Comparison of ENCODE assay signal across 13 cellular contexts in the genomic region with DNA sequence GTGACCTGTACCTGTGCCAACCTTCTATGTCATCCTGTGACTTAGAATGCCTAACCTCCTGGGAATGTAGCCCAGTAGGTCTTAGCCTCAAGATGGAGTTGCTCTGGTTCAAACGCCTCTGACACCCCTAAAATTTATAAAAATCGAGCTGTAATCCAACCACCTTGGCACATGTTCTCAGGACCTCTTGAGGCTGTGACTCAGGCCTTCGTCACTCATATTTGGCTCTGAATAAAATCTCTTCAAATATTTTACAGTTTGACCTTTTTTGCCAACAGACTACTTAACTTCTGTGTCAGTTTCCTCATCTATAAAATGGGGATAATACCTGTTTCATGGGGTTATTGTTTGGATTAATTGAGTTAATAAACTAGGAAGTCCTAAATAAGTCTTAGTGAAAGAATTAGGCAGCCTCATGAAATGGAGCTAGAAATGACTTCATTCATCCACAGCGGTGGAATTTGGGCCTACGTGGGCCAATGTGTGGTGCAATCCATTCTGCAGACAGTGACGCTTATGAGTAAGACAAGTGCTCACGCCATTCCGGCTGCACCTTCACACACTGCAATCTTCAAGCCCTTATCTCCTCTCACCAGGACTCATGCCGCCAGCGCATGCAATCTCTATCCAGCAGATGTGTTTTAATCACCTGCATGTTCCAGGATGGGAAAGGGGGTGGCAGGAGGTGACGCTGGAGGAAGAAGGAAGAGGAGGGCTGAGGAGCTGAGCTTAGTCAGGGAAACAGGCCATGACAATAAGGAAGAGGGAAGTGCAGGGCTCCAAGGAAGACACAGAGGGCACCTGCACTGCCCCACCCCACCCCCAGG. TPM values are rescaled to one million over a fixed set of nuclear protein-coding genes. Genes with fewer than 3 reads are reported as not detected.
DNase-seq lines count a peak whose midpoint lies in the region; ATAC-seq, FAIRE-seq and TF ChIP-seq lines count a peak whose summit lies in the region.
"Had no signal": no experiment of that assay in that cellular context is flagged by ENCODE, and none has a peak within 500 bp of the region (broad histone marks: within the 10 kb centered on the region; RNA-seq: fewer than 3 reads in every experiment).

No MANE protein-coding gene starts in this region.

- DNase-seq in CD8-positive, alpha-beta memory T cell, result no peak
- peak; percentile 56 for DNase-seq in LHCN-M2 (ENCODE audit: low read depth)
- peak; percentile 95 for DNase-seq in bronchial epithelial cell (ENCODE audit: low read depth)
- peak in 1 of 10 donors; percentile 16 for DNase-seq in naive thymus-derived CD8-positive, alpha-beta T cell
- DNase-seq in CD1c-positive myeloid dendritic cell (ENCODE audit: extremely low spot score), result no peak
- DNase-seq in GM19238 (ENCODE audit: insufficient read length, low spot score), result no peak
- no peak for DNase-seq in NCI-H1930 (lab: John Stamatoyannopoulos, UW)
- DNase-seq: caudate nucleus; stimulated activated CD4-positive, alpha-beta T cell treated with anti-CD3 and anti-CD28 coated beads, Interleukin-2, amount 100 ng/mL, for 24 hours; stimulated activated naive CD4-positive, alpha-beta T cell treated with Interleukin-2 at 50 U/mL for 16 hours; WERI-Rb-1 had no signal

- H3K27ac ChIP-seq in CD8-positive, alpha-beta memory T cell (ENCODE audit: low read depth, low read length), result peak overlapping the region; percentile 64
- H3K27ac ChIP-seq: WERI-Rb-1 had no signal

- peaks cover 0 to 8% (median 7%) of the 10 kb centered on the region in 3 donors for H3K36me3 Mint-ChIP-seq in CD8-positive, alpha-beta memory T cell
- peaks cover 0 to 6% (median 3%) of the 10 kb centered on the region in 3 donors for H3K36me3 Mint-ChIP-seq in naive thymus-derived CD8-positive, alpha-beta T cell

- H3K27me3 ChIP-seq in CD8-positive, alpha-beta memory T cell (ENCODE audit: insufficient read depth, low read length, poor library complexity, severe bottlenecking), result no peaks in the 10 kb centered on the region
- no peaks in the 10 kb centered on the region for H3K27me3 ChIP-seq in bronchial epithelial cell (ENCODE audit: control insufficient read depth, insufficient read depth, low read length)

- H3K27me3 Mint-ChIP-seq in CD8-positive, alpha-beta memory T cell, result peaks cover 0 to 2% of the 10 kb centered on the region in 2 donors
- H3K27me3 Mint-ChIP-seq in naive thymus-derived CD8-positive, alpha-beta T cell, result no peaks in the 10 kb centered on the region

- H3K4me3 Mint-ChIP-seq in CD8-positive, alpha-beta memory T cell, result peak overlapping the region; percentile 43 to 96 (median 63)
- peak overlapping the region in 9 of 10 donors; percentile 6 to 75 (median 48) for H3K4me3 Mint-ChIP-seq in naive thymus-derived CD8-positive, alpha-beta T cell

- no peak for ATAC-seq in naive thymus-derived CD8-positive, alpha-beta T cell
- ATAC-seq in GM19397 (IDR thresholded peaks at IDR 0.05; ENCODE audit: unreplicated experiment), result no peak

- no peaks in the 10 kb centered on the region for H3K36me3 ChIP-seq in CD8-positive, alpha-beta memory T cell (ENCODE audit: insufficient read depth, low read length)
- H3K36me3 ChIP-seq in bronchial epithelial cell (ENCODE audit: control insufficient read depth, insufficient read depth, low read length), result peaks cover 4% of the 10 kb centered on the region

- CTCF ChIA-PET in CD8-positive, alpha-beta memory T cell (lab: Charles Lee), result no interaction called here

- H3K9me3 Mint-ChIP-seq in CD8-positive, alpha-beta memory T cell, result peaks cover 3 to 12% (median 11%) of the 10 kb centered on the region in 5 donors
- peaks cover 0 to 27% (median 9%) of the 10 kb centered on the region in 9 donors for H3K9me3 Mint-ChIP-seq in naive thymus-derived CD8-positive, alpha-beta T cell

- H3K27ac Mint-ChIP-seq in CD8-positive, alpha-beta memory T cell, result peak overlapping the region in 2 of 8 donors; percentile 37 to 96
- peak overlapping the region in 2 of 10 donors; percentile 9 to 15 for H3K27ac Mint-ChIP-seq in naive thymus-derived CD8-positive, alpha-beta T cell

- POLR2A ChIA-PET in CD8-positive, alpha-beta memory T cell (lab: Charles Lee), result interaction anchor here (0.6 kb wide), 1 partner anchor 31 kb away, joined by 3 read pairs; no protein-coding TSS in a partner anchor
- POLR2A ChIA-PET in naive thymus-derived CD8-positive, alpha-beta T cell (lab: Charles Lee), result no interaction called here

- peaks cover 23 to 28% (median 24%) of the 10 kb centered on the region in 3 donors for H3K4me1 Mint-ChIP-seq in CD8-positive, alpha-beta memory T cell
- peaks cover 22 to 34% (median 25%) of the 10 kb centered on the region in 4 donors for H3K4me1 Mint-ChIP-seq in naive thymus-derived CD8-positive, alpha-beta T cell

- FAIRE-seq in bronchial epithelial cell (lab: Jason Lieb, UNC), result no peak

- peaks cover 30% of the 10 kb centered on the region for H3K4me1 ChIP-seq in CD8-positive, alpha-beta memory T cell (ENCODE audit: insufficient read depth, low read length)

- H3K4me3 ChIP-seq in CD8-positive, alpha-beta memory T cell (ENCODE audit: low read length), result no peak overlapping the region
- no peak overlapping the region for H3K4me3 ChIP-seq in bronchial epithelial cell (ENCODE audit: low read depth, low read length)
- H3K4me3 ChIP-seq: HAP-1 had no signal

- H3K9me3 ChIP-seq in CD8-positive, alpha-beta memory T cell (ENCODE audit: low read length), result peaks cover 10% of the 10 kb centered on the region

- no peak for TF ChIP-seq CTCF in bronchial epithelial cell (IDR thresholded peaks at IDR 0.05; ENCODE audit: insufficient read depth, low read length, severe bottlenecking)

RNA-seq across cellular contexts. Expression of a gene that starts 2.0 kb away (rescaled TPM):
- total RNA-seq in CD8-positive, alpha-beta memory T cell, result 10 to 100 TPM; 65.8 to 68.8 TPM
- polyA plus RNA-seq in CD8-positive, alpha-beta memory T cell, result 70.7 TPM
- total RNA-seq in LHCN-M2 (2014; rRNA removed), result 56.8 and 62.2 TPM in 2 replicates
- 69.2 TPM for polyA plus RNA-seq in LHCN-M2 (2012)
- 64.0 and 74.4 TPM in 2 replicates for total RNA-seq in bronchial epithelial cell
- total RNA-seq in naive thymus-derived CD8-positive, alpha-beta T cell, result 10 to 100 TPM; 33.9 to 35.2 TPM
- polyA plus RNA-seq in naive thymus-derived CD8-positive, alpha-beta T cell, result 10 to 100 TPM; 41.5 to 67.3 (median 67.0) TPM

Comparison
In these comparisons a context has a peak if more than half of its experiments do, and no peak if none do; other contexts are left out.
1. DNase-seq: peak in LHCN-M2 (single experiment) and bronchial epithelial cell (single experiment); none in CD8-positive, alpha-beta memory T cell (0 of 5), CD1c-positive myeloid dendritic cell (single experiment), GM19238 (single experiment) and NCI-H1930 (0 of 2).